In genomic region chr12:66115083-66115600, GRCh38 we compare ENCODE assay signal across 25 cellular contexts.
"Had no signal": no experiment of that assay in that cellular context is flagged by ENCODE, and none has a peak within 500 bp of the region (broad histone marks: within the 10 kb centered on the region; RNA-seq: fewer than 3 reads in every experiment).

No MANE protein-coding gene starts in this region.

- H3K36me3 ChIP-seq: colonic mucosa, esophagus muscularis mucosa, gastroesophageal sphincter, neural progenitor cell, tibial artery had no signal

- H3K4me3 Mint-ChIP-seq: dendritic cell treated with granulocyte-macrophage colony-stimulating factor and Interleukin-4, amounts not matched to agents 40 ng/mL and 50 ng/mL, for 4 days; memory B cell; natural killer cell; neural progenitor cell; stimulated activated memory B cell treated with anti-CD40 and anti-IgM and Interleukin-4, amounts not matched to agents 10 μg/mL and 1 μg/mL and 100 μg/mL, for 72 hours; type B pancreatic cell had no signal

- DNase-seq: colonic mucosa; effector memory CD4-positive, alpha-beta T cell; foreskin keratinocyte; heart left ventricle; kidney; natural killer cell; psoas muscle; right cardiac atrium; spleen; stimulated activated CD4-positive, alpha-beta T cell treated with anti-CD3 and anti-CD28 coated beads, Interleukin-4, amount 100 ng/mL, for 4 hours; stimulated activated naive CD8-positive, alpha-beta T cell treated with anti-CD3 and anti-CD28 coated beads, Interleukin-15, Interleukin-2, amounts not matched to agents 100 U/mL and 50 U/mL, for 24 hours; substantia nigra; testis; tibial artery had no signal

- H3K4me1 Mint-ChIP-seq: neural progenitor cell; stimulated activated memory B cell treated with anti-CD40 and anti-IgM and Interleukin-4, amounts not matched to agents 10 μg/mL and 1 μg/mL and 100 μg/mL, for 72 hours had no signal

- H3K27ac Mint-ChIP-seq: dendritic cell treated with granulocyte-macrophage colony-stimulating factor and Interleukin-4, amounts not matched to agents 40 ng/mL and 50 ng/mL, for 4 days; memory B cell; natural killer cell; neural progenitor cell; stimulated activated memory B cell treated with anti-CD40 and anti-IgM and Interleukin-4, amounts not matched to agents 10 μg/mL and 1 μg/mL and 100 μg/mL, for 72 hours; type B pancreatic cell had no signal

- H3K4me3 ChIP-seq: colonic mucosa, esophagus muscularis mucosa, gastroesophageal sphincter, heart left ventricle, hepatocyte, lung, neural progenitor cell, psoas muscle, skin epidermis, spleen, testis, tibial artery had no signal

- H3K27ac ChIP-seq: colonic mucosa, foreskin keratinocyte, gastroesophageal sphincter, heart left ventricle, hepatocyte, neural progenitor cell, psoas muscle, skin epidermis, spleen, testis, tibial artery had no signal

- H3K27me3 ChIP-seq: colonic mucosa, esophagus muscularis mucosa, foreskin keratinocyte, gastroesophageal sphincter, heart left ventricle, hepatocyte, neural progenitor cell, spleen, testis, tibial artery had no signal

- H3K27me3 Mint-ChIP-seq: dendritic cell treated with granulocyte-macrophage colony-stimulating factor and Interleukin-4, amounts not matched to agents 40 ng/mL and 50 ng/mL, for 4 days; memory B cell; stimulated activated memory B cell treated with anti-CD40 and anti-IgM and Interleukin-4, amounts not matched to agents 10 μg/mL and 1 μg/mL and 100 μg/mL, for 72 hours; type B pancreatic cell had no signal

- H3K9me3 ChIP-seq: colonic mucosa, esophagus muscularis mucosa, gastroesophageal sphincter, heart left ventricle, psoas muscle, spleen, testis, tibial artery had no signal

- H3K36me3 Mint-ChIP-seq: natural killer cell, neural progenitor cell had no signal

- H3K4me1 ChIP-seq: colonic mucosa, foreskin keratinocyte, heart left ventricle, psoas muscle, testis had no signal

- H3K9me3 Mint-ChIP-seq: dendritic cell treated with granulocyte-macrophage colony-stimulating factor and Interleukin-4, amounts not matched to agents 40 ng/mL and 50 ng/mL, for 4 days; memory B cell; natural killer cell; neural progenitor cell; stimulated activated memory B cell treated with anti-CD40 and anti-IgM and Interleukin-4, amounts not matched to agents 10 μg/mL and 1 μg/mL and 100 μg/mL, for 72 hours; type B pancreatic cell had no signal

- FAIRE-seq: endothelial cell of umbilical vein, kidney had no signal
